32 cellular contexts compared by ENCODE assay signal in genomic region chr14:78091361-78091760, GRCh38.
"Had no signal": no experiment of that assay in that cellular context is flagged by ENCODE, and none has a peak within 500 bp of the region (broad histone marks: within the 10 kb centered on the region; RNA-seq: fewer than 3 reads in every experiment).

No MANE protein-coding gene starts in this region.

- H3K27me3 ChIP-seq: adrenal gland, body of pancreas, foreskin keratinocyte, gastrocnemius medialis had no signal

- H3K36me3 ChIP-seq: adrenal gland, esophagus muscularis mucosa, gastrocnemius medialis, WERI-Rb-1 had no signal

- H3K4me3 ChIP-seq: adrenal gland, body of pancreas, esophagus muscularis mucosa, gastrocnemius medialis had no signal

- DNase-seq: activated B cell treated with CpG ODN at 0.5 μM for 24 hours; activated CD4-positive, alpha-beta memory T cell treated with anti-CD3 and anti-CD28 coated beads for 36 hours; activated CD4-positive, alpha-beta T cell treated with anti-CD3 and anti-CD28 coated beads for 36 hours; activated CD4-positive, alpha-beta T cell treated with anti-CD3 and anti-CD28 coated beads, Interleukin-2, amount 10 ng/mL, durations not matched to agents 24 days and 14 days; activated CD4-positive, CD25-positive, alpha-beta regulatory T cell treated with anti-CD3 and anti-CD28 coated beads, Interleukin-2, amount 50 U/mL, for 72 hours; activated CD8-positive, alpha-beta memory T cell treated with anti-CD3 and anti-CD28 coated beads, Interleukin-2, amount 10 ng/mL, durations not matched to agents 7 days and 5 days; activated CD8-positive, alpha-beta memory T cell treated with anti-CD3 and anti-CD28 coated beads, Interleukin-2, amount 50 U/mL, for 4 hours; activated CD8-positive, alpha-beta T cell treated with anti-CD3 and anti-CD28 coated beads, Interleukin-2, amount 10 ng/mL, durations not matched to agents 7 days and 5 days; activated effector memory CD4-positive, alpha-beta T cell treated with anti-CD3 and anti-CD28 coated beads, Interleukin-2, amount 50 U/mL, for 16 hours; activated naive CD4-positive, alpha-beta T cell treated with anti-CD3 and anti-CD28 coated beads for 36 hours; activated naive CD8-positive, alpha-beta T cell treated with anti-CD3 and anti-CD28 coated beads for 36 hours; activated naive CD8-positive, alpha-beta T cell treated with anti-CD3 and anti-CD28 coated beads, Interleukin-2, amount 50 U/mL, for 24 hours; activated T-cell treated with anti-CD3 and anti-CD28 coated beads, Interleukin-2, amount 50 U/mL, for 1 hour; activated T-cell treated with anti-CD3 and anti-CD28 coated beads, Interleukin-2, amount 50 U/mL, for 48 hours; adrenal gland; amygdala; aorta; body of pancreas; caudate nucleus; cortex of kidney; dermis blood vessel endothelial cell; effector CD4-positive, alpha-beta T cell; effector memory CD8-positive, alpha-beta T cell; erythroblast; foreskin keratinocyte; gastrocnemius medialis; T-helper 1 cell; T-helper 17 cell; T1000; WERI-Rb-1 had no signal

- FAIRE-seq: colon had no signal

- ATAC-seq: activated CD4-positive, alpha-beta T cell treated with anti-CD3 and anti-CD28 coated beads for 36 hours; activated CD8-positive, alpha-beta memory T cell treated with anti-CD3 and anti-CD28 coated beads, Interleukin-2, amount 10 ng/mL, durations not matched to agents 7 days and 5 days; activated CD8-positive, alpha-beta T cell treated with anti-CD3 and anti-CD28 coated beads, Interleukin-2, amount 10 ng/mL, durations not matched to agents 7 days and 5 days; activated naive CD8-positive, alpha-beta T cell treated with anti-CD3 and anti-CD28 coated beads, Interleukin-2, amount 50 U/mL, for 24 hours; body of pancreas; effector memory CD8-positive, alpha-beta T cell; foreskin keratinocyte; gastrocnemius medialis; T-helper 17 cell had no signal

- H3K9me3 ChIP-seq: adrenal gland, body of pancreas, esophagus muscularis mucosa, gastrocnemius medialis had no signal

- H3K27ac ChIP-seq: adrenal gland, body of pancreas, esophagus muscularis mucosa, foreskin keratinocyte, gastrocnemius medialis, WERI-Rb-1 had no signal

- H3K4me1 ChIP-seq: adrenal gland, body of pancreas, esophagus muscularis mucosa, foreskin keratinocyte had no signal
